ENCODE assay signal across 21 cellular contexts in the genomic region with DNA sequence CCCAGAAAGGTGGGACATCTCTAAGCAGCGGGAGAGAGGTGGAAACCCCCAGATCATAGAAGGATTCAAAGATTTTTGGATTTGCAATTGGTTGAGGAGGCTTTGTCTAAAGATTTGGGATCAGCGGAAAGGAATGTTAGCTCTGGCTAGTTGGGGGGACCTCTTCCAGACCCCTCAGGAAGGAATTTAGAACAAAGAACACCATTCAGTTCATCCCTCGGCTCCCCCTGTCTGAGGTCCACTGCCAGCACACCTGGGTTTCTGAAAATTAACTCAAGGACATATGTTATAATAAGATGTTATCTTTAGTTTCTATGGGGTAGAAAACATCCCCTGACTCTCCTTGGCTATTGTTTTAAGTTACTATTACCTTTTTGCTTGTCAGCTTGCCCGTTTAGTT.
DNase-seq lines count a peak whose midpoint lies in the region; ATAC-seq and TF ChIP-seq lines count a peak whose summit lies in the region.
"Had no signal": no experiment of that assay in that cellular context is flagged by ENCODE, and none has a peak within 500 bp of the region (broad histone marks: within the 10 kb centered on the region; RNA-seq: fewer than 3 reads in every experiment).

No MANE protein-coding gene starts in this region.

- H3K14ac ChIP-seq in neuronal stem cell (ENCODE audit: low read length) = no peak overlapping the region

- H2BK5ac ChIP-seq in neuronal stem cell (ENCODE audit: low read length) = no peak overlapping the region

- no peaks in the 10 kb centered on the region for H3K36me3 Mint-ChIP-seq in GM23338 (ENCODE audit: low read depth)
- H3K36me3 Mint-ChIP-seq: activated naive CD4-positive, alpha-beta T cell treated with anti-CD3 and anti-CD28 coated beads, Interleukin-2, amount 50 U/mL, for 24 hours; immature natural killer cell had no signal

- H2AK5ac ChIP-seq in neuronal stem cell (ENCODE audit: low read depth, low read length) = no peak overlapping the region

- H3K27ac ChIP-seq in GM23338 (ENCODE audit: low read depth) (no peak overlapping the region), foreskin keratinocyte (no peak overlapping the region), neuronal stem cell (replicated peaks; ENCODE audit: low read length) (peak overlapping the region; percentile 31)
- H3K27ac ChIP-seq: left ventricle myocardium inferior had no signal

- no peaks in the 10 kb centered on the region for H3K9me3 Mint-ChIP-seq in GM23338
- H3K9me3 Mint-ChIP-seq: activated naive CD4-positive, alpha-beta T cell treated with anti-CD3 and anti-CD28 coated beads, Interleukin-2, amount 50 U/mL, for 24 hours; activated T-cell treated with anti-CD3 and anti-CD28 coated beads, Interleukin-2, amount 50 U/mL, for 72 hours; CD4-positive, alpha-beta T cell; effector memory CD8-positive, alpha-beta T cell; immature natural killer cell had no signal

- no CpG with 5 or more reads among the region's 4 CpGs for WGBS in neuronal stem cell (ENCODE audit: extremely low coverage in 2 of 2, insufficient read length in 2 of 2, insufficient replicate concordance in 1 of 2), 2 donors

- H4K91ac ChIP-seq in neuronal stem cell (ENCODE audit: low read depth, low read length, poor library complexity) = no peak overlapping the region

- H2BK12ac ChIP-seq in neuronal stem cell (ENCODE audit: low read length) = no peak overlapping the region

- H4K8ac ChIP-seq in neuronal stem cell (ENCODE audit: low read depth, low read length) = no peak overlapping the region

- no peaks in the 10 kb centered on the region; the same call in 1 of the 2 replicates for H4K20me1 ChIP-seq in GM23338 (replicated peaks; ENCODE audit: insufficient read depth)

- no peaks in the 10 kb centered on the region for H3F3A ChIP-seq in GM23338 (replicated peaks; ENCODE audit: low read depth)

- no peak overlapping the region for H3K23ac ChIP-seq in neuronal stem cell (ENCODE audit: low read depth, low read length, poor library complexity)

- no peak overlapping the region for H3K4me3 Mint-ChIP-seq in GM23338
- H3K4me3 Mint-ChIP-seq: activated naive CD4-positive, alpha-beta T cell treated with anti-CD3 and anti-CD28 coated beads, Interleukin-2, amount 50 U/mL, for 24 hours; activated T-cell treated with anti-CD3 and anti-CD28 coated beads, Interleukin-2, amount 50 U/mL, for 72 hours; CD4-positive, alpha-beta T cell; effector memory CD8-positive, alpha-beta T cell; immature natural killer cell had no signal

- DNase-seq in GM23338 (ENCODE audit: low spot score) (peak; percentile 78), SK-N-DZ (ENCODE audit: low spot score) (peak; percentile 15), foreskin keratinocyte (no peak), neuronal stem cell (ENCODE audit: low spot score) (peak; percentile 30), NCI-H510A (lab: John Stamatoyannopoulos, UW) (no peak), NCI-H748 treated with DMSO at 0.1 percent for 48 hours (lab: John Stamatoyannopoulos, UW) (no peak)
- DNase-seq: activated T-cell treated with anti-CD3 and anti-CD28 coated beads, Interleukin-2, amount 50 U/mL, for 72 hours; CD4-positive, alpha-beta T cell; DMS79; effector memory CD8-positive, alpha-beta T cell; immature natural killer cell; Karpas-422; left ventricle myocardium inferior; NCI-H187 treated with DMSO at 0.1 percent for 48 hours; NCI-H2227 treated with DMSO at 0.1 percent for 48 hours; NCI-H82; OCI-M1; Right ventricle myocardium superior; substantia nigra had no signal

- no peaks in the 10 kb centered on the region for H3K27me3 ChIP-seq in GM23338 (ENCODE audit: insufficient read depth)
- H3K27me3 ChIP-seq in foreskin keratinocyte = peaks cover 5% of the 10 kb centered on the region
- H3K27me3 ChIP-seq in neuronal stem cell (ENCODE audit: control insufficient read depth in 3 of 3, insufficient read depth in 3 of 3, low read depth in 1 of 3, low read length in 3 of 3) = no peaks in the 10 kb centered on the region

- H3K4me2 ChIP-seq in GM23338 = no peak overlapping the region
- no peak overlapping the region for H3K4me2 ChIP-seq in neuronal stem cell (ENCODE audit: insufficient read depth, low read length, poor library complexity, severe bottlenecking)

- H2BK15ac ChIP-seq in neuronal stem cell (ENCODE audit: low read length) = no peak overlapping the region

- H3K4me3 ChIP-seq in GM23338 = no peak overlapping the region
- H3K4me3 ChIP-seq in neuronal stem cell (ENCODE audit: low read length in 2 of 2) = no peak overlapping the region
- H3K4me3 ChIP-seq: left ventricle myocardium inferior had no signal

- H3K79me2 ChIP-seq in GM23338 (replicated peaks; ENCODE audit: insufficient read depth) = no peaks in the 10 kb centered on the region

- H3K4me1 ChIP-seq in GM23338 (ENCODE audit: insufficient read depth) = peaks cover 6% of the 10 kb centered on the region
- no peaks in the 10 kb centered on the region for H3K4me1 ChIP-seq in foreskin keratinocyte
- peaks cover 0 to 6% of the 10 kb centered on the region in 2 donors for H3K4me1 ChIP-seq in neuronal stem cell (ENCODE audit: control insufficient read depth in 2 of 2, insufficient read depth in 1 of 2, low read depth in 1 of 2, low read length in 2 of 2)
- H3K4me1 ChIP-seq: left ventricle myocardium inferior had no signal

- TF ChIP-seq CTCF in GM23338 (conservative IDR thresholded peaks at IDR 0.05; ENCODE audit: low read depth in 2 of 2) (peak; percentile 49 to 66), foreskin keratinocyte (conservative IDR thresholded peaks at IDR 0.05) (peak; percentile 6)

- H3K18ac ChIP-seq in neuronal stem cell (ENCODE audit: low read length) = no peak overlapping the region

- H2BK120ac ChIP-seq in neuronal stem cell (ENCODE audit: low read depth, low read length) = no peak overlapping the region

- ATAC-seq in GM23338 = peak; percentile 91
- no peak for ATAC-seq in foreskin keratinocyte
- ATAC-seq in HG02973 (IDR thresholded peaks at IDR 0.05; ENCODE audit: unreplicated experiment) = no peak
- ATAC-seq: activated T-cell treated with anti-CD3 and anti-CD28 coated beads, Interleukin-2, amount 50 U/mL, for 72 hours; effector memory CD8-positive, alpha-beta T cell had no signal

- peaks cover 2% of the 10 kb centered on the region for H3K27me3 Mint-ChIP-seq in GM23338 (ENCODE audit: insufficient read depth, low read depth, poor library complexity)
- H3K27me3 Mint-ChIP-seq: activated naive CD4-positive, alpha-beta T cell treated with anti-CD3 and anti-CD28 coated beads, Interleukin-2, amount 50 U/mL, for 24 hours; CD4-positive, alpha-beta T cell had no signal

- H3K4ac ChIP-seq in neuronal stem cell (ENCODE audit: low read length) = no peak overlapping the region

- peaks cover 2% of the 10 kb centered on the region for H3K79me1 ChIP-seq in neuronal stem cell (ENCODE audit: low read depth, low read length)

- H3K9me2 ChIP-seq in GM23338 (ENCODE audit: insufficient read depth) = no peaks in the 10 kb centered on the region

- no peak overlapping the region for H2AFZ ChIP-seq in GM23338
- H2AFZ ChIP-seq in neuronal stem cell (ENCODE audit: low read length) = no peak overlapping the region

- H3K4me1 Mint-ChIP-seq in GM23338 = peaks cover 22% of the 10 kb centered on the region
- H3K4me1 Mint-ChIP-seq: immature natural killer cell had no signal

- H3K36me3 ChIP-seq in GM23338 (ENCODE audit: insufficient read depth) = no peaks in the 10 kb centered on the region
- no peaks in the 10 kb centered on the region for H3K36me3 ChIP-seq in neuronal stem cell (replicated peaks in 1 of 2; ENCODE audit: control insufficient read depth in 2 of 2, insufficient read depth in 2 of 2, low read length in 2 of 2)
- H3K36me3 ChIP-seq: left ventricle myocardium inferior had no signal

- H3K9ac ChIP-seq in neuronal stem cell (ENCODE audit: low read depth, low read length, poor library complexity) = no peak overlapping the region

- H3K27ac Mint-ChIP-seq in GM23338 = peak overlapping the region; percentile 28; the same call in 1 of the 2 replicates
- H3K27ac Mint-ChIP-seq: activated naive CD4-positive, alpha-beta T cell treated with anti-CD3 and anti-CD28 coated beads, Interleukin-2, amount 50 U/mL, for 24 hours; activated T-cell treated with anti-CD3 and anti-CD28 coated beads, Interleukin-2, amount 50 U/mL, for 72 hours; CD4-positive, alpha-beta T cell; effector memory CD8-positive, alpha-beta T cell; immature natural killer cell had no signal

- H3K9me3 ChIP-seq in neuronal stem cell (replicated peaks in 1 of 2; ENCODE audit: control insufficient read depth in 2 of 2, insufficient read depth in 1 of 2, low read depth in 1 of 2, low read length in 2 of 2) = no peaks in the 10 kb centered on the region
- H3K9me3 ChIP-seq: left ventricle myocardium inferior had no signal

TF ChIP-seq in GM23338, 12 proteins besides CTCF, POLR2A, EP300 and RAD21 (continues in another document):
- TF ChIP-seq, protein P1, sequence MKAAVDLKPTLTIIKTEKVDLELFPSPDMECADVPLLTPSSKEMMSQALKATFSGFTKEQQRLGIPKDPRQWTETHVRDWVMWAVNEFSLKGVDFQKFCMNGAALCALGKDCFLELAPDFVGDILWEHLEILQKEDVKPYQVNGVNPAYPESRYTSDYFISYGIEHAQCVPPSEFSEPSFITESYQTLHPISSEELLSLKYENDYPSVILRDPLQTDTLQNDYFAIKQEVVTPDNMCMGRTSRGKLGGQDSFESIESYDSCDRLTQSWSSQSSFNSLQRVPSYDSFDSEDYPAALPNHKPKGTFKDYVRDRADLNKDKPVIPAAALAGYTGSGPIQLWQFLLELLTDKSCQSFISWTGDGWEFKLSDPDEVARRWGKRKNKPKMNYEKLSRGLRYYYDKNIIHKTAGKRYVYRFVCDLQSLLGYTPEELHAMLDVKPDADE (IDR thresholded peaks at IDR 0.05) = no peak
- TF ChIP-seq POLR2AphosphoS5 (IDR thresholded peaks at IDR 0.05; ENCODE audit: low read depth) (no peak), EZH2phosphoT487 (IDR thresholded peaks at IDR 0.05; ENCODE audit: unreplicated experiment) (no peak)

Comparison
In these comparisons a context has a peak if more than half of its experiments do, and no peak if none do; other contexts are left out.
1. DNase-seq: peak in GM23338 (single experiment), SK-N-DZ (single experiment) and neuronal stem cell (single experiment); none in foreskin keratinocyte (0 of 2), NCI-H510A (single experiment) and NCI-H748 treated with DMSO at 0.1 percent for 48 hours (single experiment).